10 cellular contexts compared by ENCODE assay signal in the genomic region with DNA sequence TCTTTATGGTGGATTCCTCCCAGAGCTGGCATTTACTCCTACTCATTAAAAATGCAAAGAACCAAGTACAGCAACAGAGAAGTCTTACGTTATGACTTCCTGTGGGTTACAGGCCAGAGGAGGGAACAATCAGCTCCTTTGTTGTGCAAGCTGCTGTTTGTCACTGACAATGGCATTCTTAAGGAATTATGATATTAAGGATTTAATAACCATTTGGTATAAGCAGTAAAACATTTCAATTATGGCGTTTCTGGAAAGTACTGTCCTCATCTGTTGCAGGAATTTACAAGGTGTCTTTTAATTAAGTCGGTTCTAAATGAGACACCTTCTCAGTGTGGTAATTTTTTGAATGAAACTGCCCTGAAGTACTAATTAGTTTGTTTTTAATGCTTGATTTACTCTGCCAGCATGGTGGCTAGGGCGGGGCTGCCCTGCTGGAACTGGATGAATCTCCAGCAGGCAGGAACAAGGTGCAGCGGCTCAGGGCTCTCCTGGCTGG. TPM values are rescaled to one million over a fixed set of nuclear protein-coding genes. Genes with fewer than 3 reads are reported as not detected.
A peak's percentile ranks its signal among the peaks of the same experiment; 100 is the strongest.
DNase-seq lines count a peak whose midpoint lies in the region; ATAC-seq and TF ChIP-seq lines count a peak whose summit lies in the region.
"Had no signal": no experiment of that assay in that cellular context is flagged by ENCODE, and none has a peak within 500 bp of the region (broad histone marks: within the 10 kb centered on the region; RNA-seq: fewer than 3 reads in every experiment).

No MANE protein-coding gene starts in this region.

- H3K27ac ChIP-seq in RWPE1 (peak overlapping the region; percentile 34), epithelial cell of prostate (peak overlapping the region; percentile 68)
- H3K27ac ChIP-seq: C4-2B had no signal

- H3K27me3 Mint-ChIP-seq in activated CD4-positive, alpha-beta T cell treated with anti-CD3 and anti-CD28 coated beads, Interleukin-2, amount 10 ng/mL, durations not matched to agents 7 days and 5 days = no peaks in the 10 kb centered on the region
- no peaks in the 10 kb centered on the region for H3K27me3 Mint-ChIP-seq in stimulated activated naive CD8-positive, alpha-beta T cell treated with anti-CD3 and anti-CD28 coated beads, Interleukin-15, amount 100 ng/mL, for 72 hours

- CTCF ChIA-PET in activated CD4-positive, alpha-beta T cell treated with anti-CD3 and anti-CD28 coated beads, Interleukin-2, amount 10 ng/mL, durations not matched to agents 7 days and 5 days (lab: Charles Lee) = interaction anchor here (1.0 to 5.6 kb wide), 3 partner anchors 10 to 20 kb away, joined by 4 to 45 read pairs (median 8); no protein-coding TSS in a partner anchor
- CTCF ChIA-PET in RWPE1 (lab: Yijun Ruan, JAX) = interaction anchor here (0.6 to 3.6 kb wide), 3 partner anchors 14 to 1958 kb away, joined by 3 to 31 read pairs (median 4); no protein-coding TSS in a partner anchor

- peak; percentile 81 for ATAC-seq in stimulated activated naive CD8-positive, alpha-beta T cell treated with anti-CD3 and anti-CD28 coated beads, Interleukin-15, amount 100 ng/mL, for 72 hours
- ATAC-seq in omental fat pad (ENCODE audit: low FRiP score) (no peak), GM21528 (IDR thresholded peaks at IDR 0.05; ENCODE audit: low FRiP score, unreplicated experiment) (no peak)

- H3K36me3 Mint-ChIP-seq in activated CD4-positive, alpha-beta T cell treated with anti-CD3 and anti-CD28 coated beads, Interleukin-2, amount 10 ng/mL, durations not matched to agents 7 days and 5 days (ENCODE audit: low read depth) = no peaks in the 10 kb centered on the region

- POLR2A ChIA-PET in activated CD4-positive, alpha-beta T cell treated with anti-CD3 and anti-CD28 coated beads, Interleukin-2, amount 10 ng/mL, durations not matched to agents 7 days and 5 days (lab: Charles Lee) = no interaction called here
- POLR2A ChIA-PET in RWPE1 (lab: Yijun Ruan, JAX; ENCODE audit: low non-redundant PET) = no interaction called here

- DNase-seq in activated CD4-positive, alpha-beta T cell treated with anti-CD3 and anti-CD28 coated beads, Interleukin-2, amount 10 ng/mL, durations not matched to agents 7 days and 5 days = peak; percentile 30
- no peak for DNase-seq in activated CD4-positive, alpha-beta T cell treated with anti-CD3 and anti-CD28 coated beads for 4 hours
- DNase-seq in RWPE1 (ENCODE audit: low spot score) = no peak
- DNase-seq in epithelial cell of prostate (ENCODE audit: low read depth, low spot score) = peak; percentile 43
- no peak for DNase-seq in stimulated activated naive CD8-positive, alpha-beta T cell treated with anti-CD3 and anti-CD28 coated beads, Interleukin-15, amount 100 ng/mL, for 72 hours
- no peak for DNase-seq in omental fat pad (ENCODE audit: low spot score)
- no peak for DNase-seq in NCI-H2029 treated with DMSO at 0.1 percent for 48 hours (lab: John Stamatoyannopoulos, UW)
- DNase-seq: midbrain had no signal

- H3K27ac Mint-ChIP-seq in activated CD4-positive, alpha-beta T cell treated with anti-CD3 and anti-CD28 coated beads, Interleukin-2, amount 10 ng/mL, durations not matched to agents 7 days and 5 days = peak overlapping the region; percentile 83
- peak overlapping the region; percentile 63 to 80 for H3K27ac Mint-ChIP-seq in stimulated activated naive CD8-positive, alpha-beta T cell treated with anti-CD3 and anti-CD28 coated beads, Interleukin-15, amount 100 ng/mL, for 72 hours

- TF ChIP-seq CTCF in RWPE1 (conservative IDR thresholded peaks at IDR 0.05; ENCODE audit: low read depth) (no peak), omental fat pad (IDR thresholded peaks at IDR 0.05) (no peak)

- H3K4me1 Mint-ChIP-seq in activated CD4-positive, alpha-beta T cell treated with anti-CD3 and anti-CD28 coated beads, Interleukin-2, amount 10 ng/mL, durations not matched to agents 7 days and 5 days = peaks cover 34% of the 10 kb centered on the region
- peaks cover 55% of the 10 kb centered on the region for H3K4me1 Mint-ChIP-seq in stimulated activated naive CD8-positive, alpha-beta T cell treated with anti-CD3 and anti-CD28 coated beads, Interleukin-15, amount 100 ng/mL, for 72 hours

- no peak overlapping the region for H3K4me3 Mint-ChIP-seq in activated CD4-positive, alpha-beta T cell treated with anti-CD3 and anti-CD28 coated beads, Interleukin-2, amount 10 ng/mL, durations not matched to agents 7 days and 5 days
- peak overlapping the region; percentile 24 to 70 for H3K4me3 Mint-ChIP-seq in stimulated activated naive CD8-positive, alpha-beta T cell treated with anti-CD3 and anti-CD28 coated beads, Interleukin-15, amount 100 ng/mL, for 72 hours

- H3K9me3 Mint-ChIP-seq in activated CD4-positive, alpha-beta T cell treated with anti-CD3 and anti-CD28 coated beads, Interleukin-2, amount 10 ng/mL, durations not matched to agents 7 days and 5 days = no peaks in the 10 kb centered on the region
- no peaks in the 10 kb centered on the region for H3K9me3 Mint-ChIP-seq in stimulated activated naive CD8-positive, alpha-beta T cell treated with anti-CD3 and anti-CD28 coated beads, Interleukin-15, amount 100 ng/mL, for 72 hours

RNA-seq across cellular contexts. Expression of a gene that starts 49.1 kb away (rescaled TPM):
- total RNA-seq in activated CD4-positive, alpha-beta T cell treated with anti-CD3 and anti-CD28 coated beads, Interleukin-2, amount 10 ng/mL, durations not matched to agents 7 days and 5 days = 100 to 1,000 TPM; 184 to 208 TPM
- total RNA-seq in omental fat pad = 100 to 1,000 TPM in 3 of 4 donors, 10 to 100 TPM in 1; 83.4 to 182 (median 150) TPM

Comparison
In these comparisons a context has a peak if more than half of its experiments do, and no peak if none do; other contexts are left out.
1. DNase-seq: peak in activated CD4-positive, alpha-beta T cell treated with anti-CD3 and anti-CD28 coated beads, Interleukin-2, amount 10 ng/mL, durations not matched to agents 7 days and 5 days (single experiment) and epithelial cell of prostate (single experiment); none in activated CD4-positive, alpha-beta T cell treated with anti-CD3 and anti-CD28 coated beads for 4 hours (0 of 2), RWPE1 (single experiment), stimulated activated naive CD8-positive, alpha-beta T cell treated with anti-CD3 and anti-CD28 coated beads, Interleukin-15, amount 100 ng/mL, for 72 hours (0 of 2), omental fat pad (single experiment) and NCI-H2029 treated with DMSO at 0.1 percent for 48 hours (single experiment).